In genomic region chr4:8200302-8200975, GRCh38 we compare ENCODE assay signal across 1 cellular context.
TF ChIP-seq lines count a peak whose summit lies in the region.

No MANE protein-coding gene starts in this region.

TF ChIP-seq in K562, 482 proteins besides CTCF, POLR2A, EP300 and RAD21 (continued from another document and continues in another):
- TF ChIP-seq, protein P1, sequence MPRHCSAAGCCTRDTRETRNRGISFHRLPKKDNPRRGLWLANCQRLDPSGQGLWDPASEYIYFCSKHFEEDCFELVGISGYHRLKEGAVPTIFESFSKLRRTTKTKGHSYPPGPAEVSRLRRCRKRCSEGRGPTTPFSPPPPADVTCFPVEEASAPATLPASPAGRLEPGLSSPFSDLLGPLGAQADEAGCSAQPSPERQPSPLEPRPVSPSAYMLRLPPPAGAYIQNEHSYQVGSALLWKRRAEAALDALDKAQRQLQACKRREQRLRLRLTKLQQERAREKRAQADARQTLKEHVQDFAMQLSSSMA (CRISPR knock-in tag; IDR thresholded peaks at IDR 0.05): 0 out of 2 replicates have a peak, but pooled peaks have one; percentile 30
- TF ChIP-seq, protein P2, sequence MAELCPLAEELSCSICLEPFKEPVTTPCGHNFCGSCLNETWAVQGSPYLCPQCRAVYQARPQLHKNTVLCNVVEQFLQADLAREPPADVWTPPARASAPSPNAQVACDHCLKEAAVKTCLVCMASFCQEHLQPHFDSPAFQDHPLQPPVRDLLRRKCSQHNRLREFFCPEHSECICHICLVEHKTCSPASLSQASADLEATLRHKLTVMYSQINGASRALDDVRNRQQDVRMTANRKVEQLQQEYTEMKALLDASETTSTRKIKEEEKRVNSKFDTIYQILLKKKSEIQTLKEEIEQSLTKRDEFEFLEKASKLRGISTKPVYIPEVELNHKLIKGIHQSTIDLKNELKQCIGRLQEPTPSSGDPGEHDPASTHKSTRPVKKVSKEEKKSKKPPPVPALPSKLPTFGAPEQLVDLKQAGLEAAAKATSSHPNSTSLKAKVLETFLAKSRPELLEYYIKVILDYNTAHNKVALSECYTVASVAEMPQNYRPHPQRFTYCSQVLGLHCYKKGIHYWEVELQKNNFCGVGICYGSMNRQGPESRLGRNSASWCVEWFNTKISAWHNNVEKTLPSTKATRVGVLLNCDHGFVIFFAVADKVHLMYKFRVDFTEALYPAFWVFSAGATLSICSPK (IDR thresholded peaks at IDR 0.05; ENCODE audit: borderline replicate concordance): no peak
- TF ChIP-seq CREM (IDR thresholded peaks at IDR 0.05; ENCODE audit: low read depth): peak; percentile 25; the same call in 1 of the 2 replicates
- TF ChIP-seq ZNF408 (CRISPR knock-in tag; IDR thresholded peaks at IDR 0.05; ENCODE audit: low read depth): no peak
- no peak for TF ChIP-seq HMGXB4 (CRISPR knock-in tag; IDR thresholded peaks at IDR 0.05)
- TF ChIP-seq HMG20B (CRISPR knock-in tag; IDR thresholded peaks at IDR 0.05): no peak
- no peak for TF ChIP-seq SAFB2 (IDR thresholded peaks at IDR 0.05; ENCODE audit: borderline replicate concordance, low read depth, low read length, severe bottlenecking)
- 0 out of 2 replicates have a peak, but pooled peaks have one; percentile 53 for TF ChIP-seq KLF6 (CRISPR knock-in tag; IDR thresholded peaks at IDR 0.05; ENCODE audit: borderline replicate concordance)
- TF ChIP-seq, protein P3, sequence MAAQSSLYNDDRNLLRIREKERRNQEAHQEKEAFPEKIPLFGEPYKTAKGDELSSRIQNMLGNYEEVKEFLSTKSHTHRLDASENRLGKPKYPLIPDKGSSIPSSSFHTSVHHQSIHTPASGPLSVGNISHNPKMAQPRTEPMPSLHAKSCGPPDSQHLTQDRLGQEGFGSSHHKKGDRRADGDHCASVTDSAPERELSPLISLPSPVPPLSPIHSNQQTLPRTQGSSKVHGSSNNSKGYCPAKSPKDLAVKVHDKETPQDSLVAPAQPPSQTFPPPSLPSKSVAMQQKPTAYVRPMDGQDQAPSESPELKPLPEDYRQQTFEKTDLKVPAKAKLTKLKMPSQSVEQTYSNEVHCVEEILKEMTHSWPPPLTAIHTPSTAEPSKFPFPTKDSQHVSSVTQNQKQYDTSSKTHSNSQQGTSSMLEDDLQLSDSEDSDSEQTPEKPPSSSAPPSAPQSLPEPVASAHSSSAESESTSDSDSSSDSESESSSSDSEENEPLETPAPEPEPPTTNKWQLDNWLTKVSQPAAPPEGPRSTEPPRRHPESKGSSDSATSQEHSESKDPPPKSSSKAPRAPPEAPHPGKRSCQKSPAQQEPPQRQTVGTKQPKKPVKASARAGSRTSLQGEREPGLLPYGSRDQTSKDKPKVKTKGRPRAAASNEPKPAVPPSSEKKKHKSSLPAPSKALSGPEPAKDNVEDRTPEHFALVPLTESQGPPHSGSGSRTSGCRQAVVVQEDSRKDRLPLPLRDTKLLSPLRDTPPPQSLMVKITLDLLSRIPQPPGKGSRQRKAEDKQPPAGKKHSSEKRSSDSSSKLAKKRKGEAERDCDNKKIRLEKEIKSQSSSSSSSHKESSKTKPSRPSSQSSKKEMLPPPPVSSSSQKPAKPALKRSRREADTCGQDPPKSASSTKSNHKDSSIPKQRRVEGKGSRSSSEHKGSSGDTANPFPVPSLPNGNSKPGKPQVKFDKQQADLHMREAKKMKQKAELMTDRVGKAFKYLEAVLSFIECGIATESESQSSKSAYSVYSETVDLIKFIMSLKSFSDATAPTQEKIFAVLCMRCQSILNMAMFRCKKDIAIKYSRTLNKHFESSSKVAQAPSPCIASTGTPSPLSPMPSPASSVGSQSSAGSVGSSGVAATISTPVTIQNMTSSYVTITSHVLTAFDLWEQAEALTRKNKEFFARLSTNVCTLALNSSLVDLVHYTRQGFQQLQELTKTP (IDR thresholded peaks at IDR 0.05; ENCODE audit: low read depth in 1 of 2, partially characterized antibody in 2 of 2): no peak
- no peak for TF ChIP-seq ZNF174 (CRISPR knock-in tag; IDR thresholded peaks at IDR 0.05)
- TF ChIP-seq CHD1 (IDR thresholded peaks at IDR 0.05; ENCODE audit: low read length): no peak
- no peak for TF ChIP-seq MTA3 (IDR thresholded peaks at IDR 0.05; ENCODE audit: borderline replicate concordance)
- peak; percentile 80 for TF ChIP-seq RAD51 (IDR thresholded peaks at IDR 0.05; ENCODE audit: borderline replicate concordance, low read depth)
- no peak for TF ChIP-seq NR1H2 (CRISPR knock-in tag; IDR thresholded peaks at IDR 0.05)
- TF ChIP-seq CEBPB (tag; IDR thresholded peaks at IDR 0.05): no peak
- TF ChIP-seq POLR2H (tag; IDR thresholded peaks at IDR 0.05; ENCODE audit: low read depth): no peak
- no peak for TF ChIP-seq ZFP1 (CRISPR knock-in tag; IDR thresholded peaks at IDR 0.05)
- TF ChIP-seq ELF4 (CRISPR knock-in tag; IDR thresholded peaks at IDR 0.05): no peak
- TF ChIP-seq ARID1B (IDR thresholded peaks at IDR 0.05): no peak
- TF ChIP-seq, protein P4, sequence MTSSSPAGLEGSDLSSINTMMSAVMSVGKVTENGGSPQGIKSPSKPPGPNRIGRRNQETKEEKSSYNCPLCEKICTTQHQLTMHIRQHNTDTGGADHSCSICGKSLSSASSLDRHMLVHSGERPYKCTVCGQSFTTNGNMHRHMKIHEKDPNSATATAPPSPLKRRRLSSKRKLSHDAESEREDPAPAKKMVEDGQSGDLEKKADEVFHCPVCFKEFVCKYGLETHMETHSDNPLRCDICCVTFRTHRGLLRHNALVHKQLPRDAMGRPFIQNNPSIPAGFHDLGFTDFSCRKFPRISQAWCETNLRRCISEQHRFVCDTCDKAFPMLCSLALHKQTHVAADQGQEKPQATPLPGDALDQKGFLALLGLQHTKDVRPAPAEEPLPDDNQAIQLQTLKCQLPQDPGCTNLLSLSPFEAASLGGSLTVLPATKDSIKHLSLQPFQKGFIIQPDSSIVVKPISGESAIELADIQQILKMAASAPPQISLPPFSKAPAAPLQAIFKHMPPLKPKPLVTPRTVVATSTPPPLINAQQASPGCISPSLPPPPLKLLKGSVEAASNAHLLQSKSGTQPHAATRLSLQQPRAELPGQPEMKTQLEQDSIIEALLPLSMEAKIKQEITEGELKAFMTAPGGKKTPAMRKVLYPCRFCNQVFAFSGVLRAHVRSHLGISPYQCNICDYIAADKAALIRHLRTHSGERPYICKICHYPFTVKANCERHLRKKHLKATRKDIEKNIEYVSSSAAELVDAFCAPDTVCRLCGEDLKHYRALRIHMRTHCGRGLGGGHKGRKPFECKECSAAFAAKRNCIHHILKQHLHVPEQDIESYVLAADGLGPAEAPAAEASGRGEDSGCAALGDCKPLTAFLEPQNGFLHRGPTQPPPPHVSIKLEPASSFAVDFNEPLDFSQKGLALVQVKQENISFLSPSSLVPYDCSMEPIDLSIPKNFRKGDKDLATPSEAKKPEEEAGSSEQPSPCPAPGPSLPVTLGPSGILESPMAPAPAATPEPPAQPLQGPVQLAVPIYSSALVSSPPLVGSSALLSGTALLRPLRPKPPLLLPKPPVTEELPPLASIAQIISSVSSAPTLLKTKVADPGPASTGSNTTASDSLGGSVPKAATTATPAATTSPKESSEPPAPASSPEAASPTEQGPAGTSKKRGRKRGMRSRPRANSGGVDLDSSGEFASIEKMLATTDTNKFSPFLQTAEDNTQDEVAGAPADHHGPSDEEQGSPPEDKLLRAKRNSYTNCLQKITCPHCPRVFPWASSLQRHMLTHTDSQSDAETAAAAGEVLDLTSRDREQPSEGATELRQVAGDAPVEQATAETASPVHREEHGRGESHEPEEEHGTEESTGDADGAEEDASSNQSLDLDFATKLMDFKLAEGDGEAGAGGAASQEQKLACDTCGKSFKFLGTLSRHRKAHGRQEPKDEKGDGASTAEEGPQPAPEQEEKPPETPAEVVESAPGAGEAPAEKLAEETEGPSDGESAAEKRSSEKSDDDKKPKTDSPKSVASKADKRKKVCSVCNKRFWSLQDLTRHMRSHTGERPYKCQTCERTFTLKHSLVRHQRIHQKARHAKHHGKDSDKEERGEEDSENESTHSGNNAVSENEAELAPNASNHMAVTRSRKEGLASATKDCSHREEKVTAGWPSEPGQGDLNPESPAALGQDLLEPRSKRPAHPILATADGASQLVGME (CRISPR knock-in tag; IDR thresholded peaks at IDR 0.05): peak; percentile 68; the same call in 1 of the 2 replicates
- TF ChIP-seq NKRF (IDR thresholded peaks at IDR 0.05; ENCODE audit: borderline replicate concordance): no peak
- TF ChIP-seq, protein P5, sequence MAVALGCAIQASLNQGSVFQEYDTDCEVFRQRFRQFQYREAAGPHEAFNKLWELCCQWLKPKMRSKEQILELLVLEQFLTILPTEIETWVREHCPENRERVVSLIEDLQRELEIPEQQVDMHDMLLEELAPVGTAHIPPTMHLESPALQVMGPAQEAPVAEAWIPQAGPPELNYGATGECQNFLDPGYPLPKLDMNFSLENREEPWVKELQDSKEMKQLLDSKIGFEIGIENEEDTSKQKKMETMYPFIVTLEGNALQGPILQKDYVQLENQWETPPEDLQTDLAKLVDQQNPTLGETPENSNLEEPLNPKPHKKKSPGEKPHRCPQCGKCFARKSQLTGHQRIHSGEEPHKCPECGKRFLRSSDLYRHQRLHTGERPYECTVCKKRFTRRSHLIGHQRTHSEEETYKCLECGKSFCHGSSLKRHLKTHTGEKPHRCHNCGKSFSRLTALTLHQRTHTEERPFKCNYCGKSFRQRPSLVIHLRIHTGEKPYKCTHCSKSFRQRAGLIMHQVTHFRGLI (CRISPR knock-in tag; IDR thresholded peaks at IDR 0.05): no peak
- TF ChIP-seq ZNF184 (CRISPR knock-in tag; IDR thresholded peaks at IDR 0.05): no peak
- TF ChIP-seq, protein P6, sequence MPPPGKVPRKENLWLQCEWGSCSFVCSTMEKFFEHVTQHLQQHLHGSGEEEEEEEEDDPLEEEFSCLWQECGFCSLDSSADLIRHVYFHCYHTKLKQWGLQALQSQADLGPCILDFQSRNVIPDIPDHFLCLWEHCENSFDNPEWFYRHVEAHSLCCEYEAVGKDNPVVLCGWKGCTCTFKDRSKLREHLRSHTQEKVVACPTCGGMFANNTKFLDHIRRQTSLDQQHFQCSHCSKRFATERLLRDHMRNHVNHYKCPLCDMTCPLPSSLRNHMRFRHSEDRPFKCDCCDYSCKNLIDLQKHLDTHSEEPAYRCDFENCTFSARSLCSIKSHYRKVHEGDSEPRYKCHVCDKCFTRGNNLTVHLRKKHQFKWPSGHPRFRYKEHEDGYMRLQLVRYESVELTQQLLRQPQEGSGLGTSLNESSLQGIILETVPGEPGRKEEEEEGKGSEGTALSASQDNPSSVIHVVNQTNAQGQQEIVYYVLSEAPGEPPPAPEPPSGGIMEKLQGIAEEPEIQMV (tag; conservative IDR thresholded peaks at IDR 0.05; ENCODE audit: low read depth): no peak
- TF ChIP-seq, protein P7, sequence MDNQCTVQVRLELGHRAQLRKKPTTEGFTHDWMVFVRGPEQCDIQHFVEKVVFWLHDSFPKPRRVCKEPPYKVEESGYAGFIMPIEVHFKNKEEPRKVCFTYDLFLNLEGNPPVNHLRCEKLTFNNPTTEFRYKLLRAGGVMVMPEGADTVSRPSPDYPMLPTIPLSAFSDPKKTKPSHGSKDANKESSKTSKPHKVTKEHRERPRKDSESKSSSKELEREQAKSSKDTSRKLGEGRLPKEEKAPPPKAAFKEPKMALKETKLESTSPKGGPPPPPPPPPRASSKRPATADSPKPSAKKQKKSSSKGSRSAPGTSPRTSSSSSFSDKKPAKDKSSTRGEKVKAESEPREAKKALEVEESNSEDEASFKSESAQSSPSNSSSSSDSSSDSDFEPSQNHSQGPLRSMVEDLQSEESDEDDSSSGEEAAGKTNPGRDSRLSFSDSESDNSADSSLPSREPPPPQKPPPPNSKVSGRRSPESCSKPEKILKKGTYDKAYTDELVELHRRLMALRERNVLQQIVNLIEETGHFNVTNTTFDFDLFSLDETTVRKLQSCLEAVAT (IDR thresholded peaks at IDR 0.05): no peak
- TF ChIP-seq, protein P8, sequence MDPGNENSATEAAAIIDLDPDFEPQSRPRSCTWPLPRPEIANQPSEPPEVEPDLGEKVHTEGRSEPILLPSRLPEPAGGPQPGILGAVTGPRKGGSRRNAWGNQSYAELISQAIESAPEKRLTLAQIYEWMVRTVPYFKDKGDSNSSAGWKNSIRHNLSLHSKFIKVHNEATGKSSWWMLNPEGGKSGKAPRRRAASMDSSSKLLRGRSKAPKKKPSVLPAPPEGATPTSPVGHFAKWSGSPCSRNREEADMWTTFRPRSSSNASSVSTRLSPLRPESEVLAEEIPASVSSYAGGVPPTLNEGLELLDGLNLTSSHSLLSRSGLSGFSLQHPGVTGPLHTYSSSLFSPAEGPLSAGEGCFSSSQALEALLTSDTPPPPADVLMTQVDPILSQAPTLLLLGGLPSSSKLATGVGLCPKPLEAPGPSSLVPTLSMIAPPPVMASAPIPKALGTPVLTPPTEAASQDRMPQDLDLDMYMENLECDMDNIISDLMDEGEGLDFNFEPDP (CRISPR knock-in tag; IDR thresholded peaks at IDR 0.05): no peak
- no peak for TF ChIP-seq TFAM (CRISPR knock-in tag; conservative IDR thresholded peaks at IDR 0.05)
- no peak for TF ChIP-seq NFATC3 (IDR thresholded peaks at IDR 0.05)
- TF ChIP-seq ZNF324 (CRISPR knock-in tag; IDR thresholded peaks at IDR 0.05): no peak
- no peak for TF ChIP-seq SAFB (IDR thresholded peaks at IDR 0.05; ENCODE audit: borderline replicate concordance, low read depth, low read length)
- no peak for TF ChIP-seq TGIF2 (CRISPR knock-in tag; IDR thresholded peaks at IDR 0.05)
- TF ChIP-seq SETDB1 (IDR thresholded peaks at IDR 0.05; ENCODE audit: low read length): no peak
- no peak for TF ChIP-seq TAL1 (IDR thresholded peaks at IDR 0.05)
- no peak for TF ChIP-seq MYNN (IDR thresholded peaks at IDR 0.05)
- TF ChIP-seq MYNN (CRISPR knock-in tag; IDR thresholded peaks at IDR 0.05): no peak
- peak; percentile 29; the same call in 1 of the 2 replicates for TF ChIP-seq ZNF263 (CRISPR knock-in tag; IDR thresholded peaks at IDR 0.05; ENCODE audit: borderline replicate concordance)
